ENCODE assay signal across 8 cellular contexts in the genomic region with DNA sequence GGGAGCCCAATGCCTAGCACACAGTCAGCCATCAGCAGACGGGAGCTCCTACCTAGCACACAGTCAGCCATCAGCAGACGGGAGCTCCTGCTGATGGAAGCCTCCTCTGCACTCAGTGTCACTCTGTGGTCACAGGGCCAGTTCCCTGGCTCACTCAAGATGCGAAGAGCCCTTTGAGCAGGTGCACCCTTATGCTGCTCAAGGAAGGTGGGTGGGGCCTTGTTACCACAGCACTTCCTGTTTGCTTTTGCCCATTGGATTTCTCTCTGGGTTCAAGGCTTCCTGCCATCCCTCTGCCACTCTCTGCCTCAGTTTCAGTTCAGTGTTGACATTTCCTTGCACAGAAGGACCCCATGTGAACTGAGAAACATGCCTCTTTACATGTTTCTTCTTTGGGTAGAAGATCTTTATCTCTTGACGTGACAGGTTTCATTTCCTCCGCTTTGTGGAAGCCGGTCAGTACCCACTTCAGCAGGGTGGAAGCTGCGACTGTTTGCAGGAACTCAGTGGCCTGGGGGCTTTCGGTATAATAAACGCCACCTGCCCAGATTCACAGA. TPM values are rescaled to one million over a fixed set of nuclear protein-coding genes. Genes with fewer than 3 reads are reported as not detected.
DNase-seq lines count a peak whose midpoint lies in the region; ATAC-seq and TF ChIP-seq lines count a peak whose summit lies in the region.

No MANE protein-coding gene starts in this region.

- H3K4me1 ChIP-seq in mucosa of descending colon (ENCODE audit: low read depth): peaks cover 14% of the 10 kb centered on the region
- peaks cover 42% of the 10 kb centered on the region for H3K4me1 ChIP-seq in right cardiac atrium (ENCODE audit: control insufficient read depth, insufficient read depth, low read length)

- H3K9me3 ChIP-seq in mucosa of descending colon (no peaks in the 10 kb centered on the region), right cardiac atrium (ENCODE audit: control insufficient read depth, low read length) (no peaks in the 10 kb centered on the region)

- no peaks in the 10 kb centered on the region for H3K27me3 ChIP-seq in right cardiac atrium (ENCODE audit: control insufficient read depth, insufficient read depth)

- no peak for TF ChIP-seq CTCF in mucosa of descending colon (IDR thresholded peaks at IDR 0.05)
- no peak for TF ChIP-seq CTCF in lower leg skin (IDR thresholded peaks at IDR 0.05)

- no peak for TF ChIP-seq POLR2A in lower leg skin (IDR thresholded peaks at IDR 0.05)

- H3K36me3 ChIP-seq in mucosa of descending colon (ENCODE audit: low read depth): no peaks in the 10 kb centered on the region

- H3K4me3 ChIP-seq in mucosa of descending colon (no peak overlapping the region), lower leg skin (ENCODE audit: low read depth, poor library complexity, severe bottlenecking) (no peak overlapping the region), right cardiac atrium (ENCODE audit: low read length) (no peak overlapping the region)

- ATAC-seq in GM19324 (IDR thresholded peaks at IDR 0.05; ENCODE audit: low FRiP score, unreplicated experiment) (peak; percentile 76), HG03060 (IDR thresholded peaks at IDR 0.05; ENCODE audit: low read depth, unreplicated experiment) (peak; percentile 91), mucosa of descending colon (peak; percentile 72), right cardiac atrium (no peak)

- intact Hi-C loops in mucosa of descending colon (cut with DNase I, micrococcal nuclease): loop anchor here in 1 of 2 donors (10.0 kb wide), 1 partner anchor 197 kb away; no protein-coding TSS in a partner anchor
- intact Hi-C loops in lower leg skin (cut with DNase I; ENCODE audit: low total_unique reads): no loop called here
- intact Hi-C loops in right cardiac atrium (cut with DNase I): loop anchor here in 2 of 4 donors (10.0 kb wide), 2 partner anchors 87 to 277 kb away; no protein-coding TSS in a partner anchor

- 75 to 95% methylated on average over 9 of the region's 9 CpGs for WGBS in lower leg skin, 2 donors
- 87% methylated on average over 9 of the region's 9 CpGs for WGBS in right cardiac atrium

- no peak overlapping the region for H3K27ac ChIP-seq in substantia nigra (ENCODE audit: low read depth, low read length, poor library complexity, severe bottlenecking)
- H3K27ac ChIP-seq in right cardiac atrium (ENCODE audit: low read length): no peak overlapping the region

- DNase-seq in T-helper 22 cell (ENCODE audit: low read depth) (peak; percentile 52), mucosa of descending colon (peak; percentile 28 to 61 (median 34)), EL (no peak), lower leg skin (ENCODE audit: low spot score in 2 of 2) (no peak), substantia nigra (lab: John Stamatoyannopoulos, UW) (no peak), right cardiac atrium (no peak)

RNA-seq across cellular contexts. Expression of a gene that starts 11.6 kb away (rescaled TPM):
- 10 to 100 TPM in 1 of 3 donors, 1 to 10 TPM in 2; 4.9 to 28.3 (median 6.8) TPM for total RNA-seq in mucosa of descending colon
- 10 to 100 TPM; 26.1 to 52.5 (median 29.1) TPM for total RNA-seq in lower leg skin
- 10 to 100 TPM; 24.7 to 32.2 (median 28.2) TPM for total RNA-seq in right cardiac atrium
- polyA plus RNA-seq in right cardiac atrium: 25.3 TPM

Comparison
In these comparisons a context has a peak if more than half of its experiments do, and no peak if none do; other contexts are left out.
1. ATAC-seq: peak in GM19324 (single experiment), HG03060 (single experiment) and mucosa of descending colon (single experiment); none in right cardiac atrium (0 of 2).
2. DNase-seq: peak in T-helper 22 cell (single experiment) and mucosa of descending colon (3 of 3); none in EL (single experiment), lower leg skin (0 of 2), substantia nigra (0 of 49) and right cardiac atrium (0 of 3).